27 cellular contexts compared by ENCODE assay signal in the genomic region with DNA sequence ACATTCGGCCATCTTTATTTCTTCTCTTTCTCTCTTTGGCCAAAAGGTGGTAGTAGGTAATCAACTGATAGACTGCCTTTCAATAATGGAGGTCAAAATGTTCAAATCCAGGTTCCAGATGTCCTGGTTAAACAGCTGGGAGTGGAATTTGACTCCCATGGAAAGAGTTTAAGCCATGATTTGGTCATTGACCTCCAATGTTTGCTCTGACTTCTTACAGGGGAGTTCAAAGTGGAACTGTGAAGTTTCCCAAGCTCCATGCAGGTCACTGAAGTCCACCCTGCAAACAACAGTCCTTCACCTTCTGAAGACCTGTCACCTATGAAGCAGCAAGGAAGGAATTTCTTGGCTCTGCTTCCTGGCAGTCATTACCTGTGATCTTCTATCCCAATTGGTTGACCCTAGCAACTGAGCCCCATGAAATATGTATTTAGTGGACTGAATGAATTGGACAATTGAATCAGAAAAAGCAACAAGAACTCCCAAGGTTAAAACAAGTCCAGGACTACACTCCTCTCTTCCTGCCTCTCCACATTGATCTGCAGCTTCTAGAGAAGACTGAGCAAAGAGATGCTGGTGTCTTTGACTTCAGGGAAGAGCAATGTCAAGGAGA. TPM values are rescaled to one million over a fixed set of nuclear protein-coding genes. Genes with fewer than 3 reads are reported as not detected.
"Had no signal": no experiment of that assay in that cellular context is flagged by ENCODE, and none has a peak within 500 bp of the region (broad histone marks: within the 10 kb centered on the region; RNA-seq: fewer than 3 reads in every experiment).

No MANE protein-coding gene starts in this region.

- DNase-seq: dermis blood vessel endothelial cell; effector memory CD4-positive, alpha-beta T cell; erythroblast; esophagus squamous epithelium; head of caudate nucleus; left cardiac atrium; left ventricle myocardium inferior; lower lobe of right lung; naive thymus-derived CD8-positive, alpha-beta T cell; occipital lobe; ovary; retina; stimulated activated CD4-positive, alpha-beta T cell treated with anti-CD3 and anti-CD28 coated beads, Interleukin-12 subunit alpha, Interleukin-12 subunit beta, amount 100 ng/mL, for 4 hours; stimulated activated CD4-positive, alpha-beta T cell treated with anti-CD3 and anti-CD28 coated beads, Interleukin-1b, Interleukin-23, amount 100 ng/mL, for 48 hours; stimulated activated CD4-positive, alpha-beta T cell treated with anti-CD3 and anti-CD28 coated beads, Interleukin-4, amount 100 ng/mL, for 1 hour; stimulated activated CD8-positive, alpha-beta memory T cell treated with anti-CD3 and anti-CD28 coated beads, Interleukin-4, amount 100 ng/mL, for 48 hours; stimulated activated naive CD4-positive, alpha-beta T cell; stimulated activated naive CD8-positive, alpha-beta T cell treated with anti-CD3 and anti-CD28 coated beads, Interleukin-15, amount 100 ng/mL, for 72 hours; transverse colon; upper lobe of right lung; uterus had no signal

- H3K27me3 ChIP-seq: hepatocyte, ovary, suprapubic skin, transverse colon, upper lobe of right lung, uterus had no signal

- H2AFZ ChIP-seq: hepatocyte had no signal

- H3K36me3 ChIP-seq: esophagus squamous epithelium, left ventricle myocardium inferior, lower lobe of right lung, ovary, suprapubic skin, transverse colon, upper lobe of right lung, uterus had no signal

- H3K4me1 ChIP-seq: esophagus squamous epithelium, lower lobe of right lung, suprapubic skin, transverse colon, upper lobe of right lung, uterus had no signal

- H3K27ac ChIP-seq: coronary artery, esophagus squamous epithelium, hepatocyte, left ventricle myocardium inferior, lower lobe of right lung, ovary, suprapubic skin, transverse colon, upper lobe of right lung, uterus had no signal

- H3K9me3 ChIP-seq: esophagus squamous epithelium, left ventricle myocardium inferior, lower lobe of right lung, ovary, suprapubic skin, transverse colon, upper lobe of right lung, uterus had no signal

- H3K79me2 ChIP-seq: hepatocyte had no signal

- H3K4me2 ChIP-seq: hepatocyte, smooth muscle cell had no signal

- ATAC-seq: left cardiac atrium; lower lobe of right lung; naive thymus-derived CD8-positive, alpha-beta T cell; sciatic nerve; stimulated activated naive CD8-positive, alpha-beta T cell treated with anti-CD3 and anti-CD28 coated beads, Interleukin-15, amount 100 ng/mL, for 72 hours; upper lobe of right lung had no signal

- H3K4me3 ChIP-seq: coronary artery, esophagus squamous epithelium, hepatocyte, left ventricle myocardium inferior, lower lobe of right lung, ovary, smooth muscle cell, suprapubic skin, transverse colon, upper lobe of right lung, uterus had no signal

RNA-seq across cellular contexts. Expression of gene SOX9, which starts 28.0 kb away (rescaled TPM):
- total RNA-seq: naive thymus-derived CD8-positive, alpha-beta T cell; pulmonary artery endothelial cell had no signal
- polyA plus RNA-seq: naive thymus-derived CD8-positive, alpha-beta T cell had no signal
